In genomic region chr3:126102530-126102951, GRCh38 we compare ENCODE assay signal across 13 cellular contexts. TPM values are rescaled to one million over a fixed set of nuclear protein-coding genes. Genes with fewer than 3 reads are reported as not detected.
DNase-seq lines count a peak whose midpoint lies in the region; ATAC-seq and TF ChIP-seq lines count a peak whose summit lies in the region.
"Had no signal": no experiment of that assay in that cellular context is flagged by ENCODE, and none has a peak within 500 bp of the region (broad histone marks: within the 10 kb centered on the region; RNA-seq: fewer than 3 reads in every experiment).

No MANE protein-coding gene starts in this region.

- no peaks in the 10 kb centered on the region for H3K9me3 ChIP-seq in skeletal muscle satellite cell (replicated peaks; ENCODE audit: low read length)

- in situ Hi-C loops in GM13976 (cut with MboI; ENCODE audit: low sequenced_read_pairs, unreplicated experiment) = no loop called here

- peaks cover 28% of the 10 kb centered on the region for H3K4me1 Mint-ChIP-seq in chondrocyte (ENCODE audit: low read depth)

- H3K27me3 Mint-ChIP-seq in chondrocyte (ENCODE audit: low read depth) = no peaks in the 10 kb centered on the region

- no peak overlapping the region for H3K4me2 ChIP-seq in skeletal muscle satellite cell (ENCODE audit: low read length)

- no peak overlapping the region for H3K4me3 Mint-ChIP-seq in chondrocyte (ENCODE audit: unreplicated experiment)

- no peak overlapping the region for H3K4me3 ChIP-seq in skeletal muscle satellite cell (ENCODE audit: low read length)

- no peaks in the 10 kb centered on the region for H3K9me3 Mint-ChIP-seq in chondrocyte (ENCODE audit: low read depth)

- H3K27ac Mint-ChIP-seq in chondrocyte (ENCODE audit: unreplicated experiment) = peak overlapping the region; percentile 93

- H3K36me3 Mint-ChIP-seq in chondrocyte (ENCODE audit: low read depth) = no peaks in the 10 kb centered on the region

- no peak for TF ChIP-seq CTCF in GM13976 (IDR thresholded peaks at IDR 0.05; ENCODE audit: borderline replicate concordance, control extremely low read depth, extremely low read depth, insufficient read depth, missing control alignments)
- TF ChIP-seq CTCF in chondrocyte (IDR thresholded peaks at IDR 0.05) = no peak

- H3K4me1 ChIP-seq in skeletal muscle satellite cell (ENCODE audit: control insufficient read depth, insufficient read depth, low read length) = peaks cover 27% of the 10 kb centered on the region

- DNase-seq in GM13976 (ENCODE audit: low spot score) (peak; percentile 16), chondrocyte (ENCODE audit: low spot score) (no peak), iPS-NIHi11 (ENCODE audit: low spot score) (peak; percentile 5), NK-92 (lab: John Stamatoyannopoulos, UW; ENCODE audit: unreplicated experiment) (no peak), NCI-H82 (lab: John Stamatoyannopoulos, UW) (no peak)
- DNase-seq: activated naive CD4-positive, alpha-beta T cell treated with anti-CD3 and anti-CD28 coated beads, Interleukin-2, amount 50 U/mL, for 16 hours; EL; NCI-H1105; NCI-H524 treated with DMSO at 0.1 percent for 48 hours; SHP77 treated with DMSO at 0.1 percent for 48 hours had no signal

- H3K36me3 ChIP-seq in skeletal muscle satellite cell (ENCODE audit: insufficient read depth, low read length) = no peaks in the 10 kb centered on the region

- no peaks in the 10 kb centered on the region for H3K27me3 ChIP-seq in skeletal muscle satellite cell (ENCODE audit: control insufficient read depth, insufficient read depth, low read length)

- peak overlapping the region; percentile 34 for H3K9ac ChIP-seq in skeletal muscle satellite cell (ENCODE audit: low read depth, low read length)

- ATAC-seq in HG03432 (IDR thresholded peaks at IDR 0.05; ENCODE audit: unreplicated experiment) = no peak
- no peak for ATAC-seq in HG03097 (IDR thresholded peaks at IDR 0.05; ENCODE audit: low FRiP score, unreplicated experiment)

RNA-seq across cellular contexts. Expression of gene SLC41A3, which starts 18.6 kb away (rescaled TPM):
- 38.5 to 51.9 TPM (median 43.2 TPM) in 3 replicates for total RNA-seq in chondrocyte
- total RNA-seq in skeletal muscle satellite cell (2012; rRNA removed) = 27.7 and 34.2 TPM in 2 replicates

Comparison
In these comparisons a context has a peak if more than half of its experiments do, and no peak if none do; other contexts are left out.
1. DNase-seq: peak in GM13976 (single experiment) and iPS-NIHi11 (single experiment); none in chondrocyte (single experiment), NK-92 (single experiment) and NCI-H82 (single experiment).